10 cellular contexts compared by ENCODE assay signal in the genomic region with DNA sequence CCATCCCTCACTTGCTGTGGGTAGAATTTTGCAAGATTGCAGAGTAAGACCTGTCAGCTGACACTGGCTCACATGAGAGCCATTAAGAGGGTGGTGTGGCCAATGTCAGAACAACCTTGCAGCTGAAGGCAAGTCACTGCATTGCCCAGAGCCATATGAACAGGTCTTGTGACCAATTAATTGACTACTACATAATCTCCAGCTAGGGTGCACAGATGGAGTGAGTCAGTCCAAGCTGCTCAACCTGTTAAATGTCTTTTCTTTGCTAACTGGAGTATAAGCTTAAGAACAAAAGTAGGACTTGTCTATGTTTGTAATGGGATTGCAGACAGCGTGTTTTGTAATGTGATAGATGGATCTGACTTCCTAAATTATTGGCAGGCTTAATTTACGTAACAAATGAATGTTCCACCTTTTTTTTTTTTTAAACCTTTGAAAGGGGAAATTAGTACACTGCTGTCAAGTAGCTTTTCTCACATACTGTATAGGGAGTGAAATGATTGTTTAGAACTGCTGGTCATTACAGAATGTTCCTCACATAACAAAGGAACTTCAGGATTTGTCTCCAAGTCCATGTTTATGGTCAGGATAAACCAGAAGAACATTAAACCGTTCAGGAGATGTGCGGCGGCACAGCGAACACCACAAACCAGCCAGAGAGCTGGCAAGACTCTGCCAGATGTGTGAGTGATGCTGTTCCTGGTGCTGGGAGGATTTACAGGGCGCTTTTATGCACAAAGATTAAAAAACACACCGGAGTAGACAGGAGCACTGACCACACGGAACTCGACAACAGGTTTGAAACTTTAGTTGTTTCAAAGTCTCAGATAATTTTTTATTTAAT. TPM values are rescaled to one million over a fixed set of nuclear protein-coding genes. Genes with fewer than 3 reads are reported as not detected.
DNase-seq lines count a peak whose midpoint lies in the region; ATAC-seq and TF ChIP-seq lines count a peak whose summit lies in the region.
"Had no signal": no experiment of that assay in that cellular context is flagged by ENCODE, and none has a peak within 500 bp of the region (broad histone marks: within the 10 kb centered on the region; RNA-seq: fewer than 3 reads in every experiment).

No MANE protein-coding gene starts in this region.

- H3K36me3 Mint-ChIP-seq in HFFc6 (ENCODE audit: low read depth): peaks cover 4% of the 10 kb centered on the region; the same call in 1 of the 2 replicates

- intact Hi-C loops in PC-3 (cut with micrococcal nuclease): no loop called here
- intact Hi-C loops in Right ventricle myocardium inferior (cut with DNase I): loop anchor here (2.0 to 5.0 kb wide), 2 partner anchors 15 to 36 kb away; no protein-coding TSS in a partner anchor

- ATAC-seq in PC-3: peak; percentile 26
- ATAC-seq in Right ventricle myocardium inferior: peak; percentile 57
- no peak for ATAC-seq in HG03159 (IDR thresholded peaks at IDR 0.05; ENCODE audit: unreplicated experiment)

- POLR2A ChIA-PET in PC-3 (lab: Charles Lee; ENCODE audit: unreplicated experiment): no interaction called here

- DNase-seq in HFFc6: peak; percentile 23
- peak; percentile 76 for DNase-seq in PC-3
- no peak for DNase-seq in Right ventricle myocardium inferior (ENCODE audit: missing footprints)
- peak; percentile 99 for DNase-seq in retinal pigment epithelial cell (ENCODE audit: low read depth)
- no peak for DNase-seq in NCI-H2227 (lab: John Stamatoyannopoulos, UW; ENCODE audit: unreplicated experiment)
- no peak for DNase-seq in coronary artery (ENCODE audit: low spot score)
- DNase-seq in NCI-H2227 treated with DMSO at 0.1 percent for 48 hours (lab: John Stamatoyannopoulos, UW): no peak
- DNase-seq: NK-92 treated with Interleukin-12 subunit alpha and Interleukin-12 subunit beta, amount 100 ng/mL, for 24 hours had no signal

- no peak overlapping the region for H3K27ac ChIP-seq in PC-3 (ENCODE audit: low read length)
- H3K27ac ChIP-seq in coronary artery: no peak overlapping the region

- no peaks in the 10 kb centered on the region for H3K9me2 ChIP-seq in PC-3 (replicated peaks; ENCODE audit: low read length)

- BruUV-seq in PC-3 (replicated peaks; lab: Mats Ljungman, UMichigan): no TSS peak

- no peak overlapping the region for H3K27ac Mint-ChIP-seq in HFFc6
- H3K27ac Mint-ChIP-seq: stimulated activated naive CD8-positive, alpha-beta T cell treated with anti-CD3 and anti-CD28 coated beads, Interleukin-15, Interleukin-2, amounts not matched to agents 100 ng/mL and 50 ng/mL, for 24 hours had no signal

- H3K27me3 Mint-ChIP-seq in HFFc6 (ENCODE audit: insufficient read depth): no peaks in the 10 kb centered on the region
- H3K27me3 Mint-ChIP-seq: stimulated activated naive CD8-positive, alpha-beta T cell treated with anti-CD3 and anti-CD28 coated beads, Interleukin-15, Interleukin-2, amounts not matched to agents 100 ng/mL and 50 ng/mL, for 24 hours had no signal

- no peaks in the 10 kb centered on the region for H3K9me3 Mint-ChIP-seq in HFFc6
- H3K9me3 Mint-ChIP-seq: stimulated activated naive CD8-positive, alpha-beta T cell treated with anti-CD3 and anti-CD28 coated beads, Interleukin-15, Interleukin-2, amounts not matched to agents 100 ng/mL and 50 ng/mL, for 24 hours had no signal

- CTCF ChIA-PET in PC-3 (lab: Charles Lee): no interaction called here

- H3K79me2 ChIP-seq in PC-3 (ENCODE audit: low read length): 0 out of 2 replicates have a peak, but pooled peaks cover 10% of the 10 kb centered on the region

- TF ChIP-seq CTCF in HFFc6 (IDR thresholded peaks at IDR 0.05): no peak
- TF ChIP-seq CTCF in PC-3 (conservative IDR thresholded peaks at IDR 0.05; ENCODE audit: low read depth, low read length): no peak
- TF ChIP-seq CTCF in retinal pigment epithelial cell (conservative IDR thresholded peaks at IDR 0.05; ENCODE audit: low read depth, low read length): no peak
- TF ChIP-seq CTCF in coronary artery (IDR thresholded peaks at IDR 0.05): no peak

- no peak overlapping the region for H3K9ac ChIP-seq in PC-3 (ENCODE audit: low read length)

- H3K27me3 ChIP-seq in PC-3 (ENCODE audit: low read length): no peaks in the 10 kb centered on the region

- H3K4me1 Mint-ChIP-seq in HFFc6 (ENCODE audit: low read depth): peaks cover 60% of the 10 kb centered on the region

- H4K20me1 ChIP-seq in PC-3 (ENCODE audit: low read length): no peaks in the 10 kb centered on the region

- no peaks in the 10 kb centered on the region for H3K9me3 ChIP-seq in PC-3 (ENCODE audit: low read length)

- H3K36me3 ChIP-seq in PC-3 (ENCODE audit: low read depth, low read length): no peaks in the 10 kb centered on the region

- H3K4me1 ChIP-seq in PC-3 (ENCODE audit: insufficient read depth, low read length): peaks cover 32% of the 10 kb centered on the region

- no peak overlapping the region for H2AFZ ChIP-seq in PC-3 (ENCODE audit: low read length)

- no peak overlapping the region for H3K4me3 ChIP-seq in PC-3 (ENCODE audit: low read length)
- H3K4me3 ChIP-seq in retinal pigment epithelial cell (ENCODE audit: low read length): peak overlapping the region; percentile 71
- no peak overlapping the region for H3K4me3 ChIP-seq in coronary artery

- H3F3A ChIP-seq in PC-3 (ENCODE audit: low read length, unreplicated experiment): no peaks in the 10 kb centered on the region

- peak overlapping the region; percentile 30; the same call in 1 of the 2 replicates for H3K4me2 ChIP-seq in PC-3 (ENCODE audit: low read length)

- no peak overlapping the region for H3K4me3 Mint-ChIP-seq in HFFc6
- H3K4me3 Mint-ChIP-seq: stimulated activated naive CD8-positive, alpha-beta T cell treated with anti-CD3 and anti-CD28 coated beads, Interleukin-15, Interleukin-2, amounts not matched to agents 100 ng/mL and 50 ng/mL, for 24 hours had no signal

RNA-seq across cellular contexts. Expression of gene FNIP2, which starts 37.0 kb away (rescaled TPM):
- 10 to 100 TPM; 14.1 to 22.2 (median 18.2) TPM for total RNA-seq in HFFc6 (2021; fragmentation: NEBNext Ultra II Directional; extraction: Animal tissue kit (Norgen Biotek cat#: 25700))
- 5.2 and 6.7 TPM in 2 replicates for total RNA-seq in PC-3 (2014; rRNA removed)
- 46.2 TPM for total RNA-seq in Right ventricle myocardium inferior

Comparison
In these comparisons a context has a peak if more than half of its experiments do, and no peak if none do; other contexts are left out.
1. DNase-seq: peak in HFFc6 (single experiment), PC-3 (single experiment) and retinal pigment epithelial cell (single experiment); none in Right ventricle myocardium inferior (single experiment), NCI-H2227 (single experiment), coronary artery (single experiment) and NCI-H2227 treated with DMSO at 0.1 percent for 48 hours (single experiment).